In the genomic region with DNA sequence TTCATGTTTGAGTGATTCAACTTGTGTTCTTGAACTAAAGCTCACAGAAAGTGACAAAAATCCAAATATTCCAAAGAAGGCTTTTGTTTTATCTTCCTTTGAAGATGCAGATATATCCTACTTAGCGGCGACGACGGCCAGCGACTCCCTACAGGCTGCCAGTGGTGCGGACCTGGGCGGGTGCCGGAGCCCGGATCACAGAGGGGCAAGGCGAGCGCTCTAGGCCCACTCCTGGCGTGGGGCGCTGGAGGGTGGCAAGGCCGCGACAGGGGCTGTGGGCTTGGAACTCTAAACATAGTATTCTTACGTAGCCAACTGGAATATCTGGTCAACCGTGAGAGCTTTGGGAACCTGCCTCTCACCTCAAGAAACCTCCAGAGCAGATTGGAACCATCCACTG, we compare ENCODE assay signal across 17 cellular contexts. TPM values are rescaled to one million over a fixed set of nuclear protein-coding genes. Genes with fewer than 3 reads are reported as not detected.
DNase-seq lines count a peak whose midpoint lies in the region; ATAC-seq and TF ChIP-seq lines count a peak whose summit lies in the region.
"Had no signal": no experiment of that assay in that cellular context is flagged by ENCODE, and none has a peak within 500 bp of the region (broad histone marks: within the 10 kb centered on the region; RNA-seq: fewer than 3 reads in every experiment).

No MANE protein-coding gene starts in this region.

- no peak overlapping the region for H3K9ac ChIP-seq in SK-N-SH

- H3K36me3 ChIP-seq in gastroesophageal sphincter, result no peaks in the 10 kb centered on the region
- H3K36me3 ChIP-seq in stomach, result no peaks in the 10 kb centered on the region
- H3K36me3 ChIP-seq in SK-N-SH (replicated peaks in 1 of 2; ENCODE audit: control insufficient read depth in 1 of 2, insufficient read depth in 2 of 2, low read length in 1 of 2), result no peaks in the 10 kb centered on the region
- H3K36me3 ChIP-seq: MG63 had no signal

- CTCF ChIA-PET in activated CD4-positive, alpha-beta memory T cell treated with anti-CD3 and anti-CD28 coated beads for 36 hours (lab: Charles Lee), result interaction anchor here (0.7 to 6.4 kb wide), 6 partner anchors 8 to 202 kb away, joined by 3 to 71 read pairs (median 4); partner anchors contain the start of genes GIMAP1 and GIMAP8
- CTCF ChIA-PET in SK-N-SH (lab: Yijun Ruan, JAX), result interaction anchor here (1.8 kb wide), 1 partner anchor 11 kb away, joined by 5 read pairs; no protein-coding TSS in a partner anchor

- H4K20me1 ChIP-seq in SK-N-SH (ENCODE audit: insufficient read depth), result no peaks in the 10 kb centered on the region

- peaks cover 74% of the 10 kb centered on the region for H3K4me1 Mint-ChIP-seq in activated T-cell treated with anti-CD3 and anti-CD28 coated beads, Interleukin-2, amount 50 U/mL, for 24 hours (ENCODE audit: low read depth)
- H3K4me1 Mint-ChIP-seq in activated CD4-positive, alpha-beta memory T cell treated with anti-CD3 and anti-CD28 coated beads for 36 hours (ENCODE audit: low read depth), result peaks cover 59% of the 10 kb centered on the region

- TF ChIP-seq POLR2A in gastroesophageal sphincter (IDR thresholded peaks at IDR 0.05) (no peak), stomach (IDR thresholded peaks at IDR 0.05) (no peak)

- H3K27me3 Mint-ChIP-seq in activated T-cell treated with anti-CD3 and anti-CD28 coated beads, Interleukin-2, amount 50 U/mL, for 24 hours, result no peaks in the 10 kb centered on the region
- H3K27me3 Mint-ChIP-seq in activated CD4-positive, alpha-beta memory T cell treated with anti-CD3 and anti-CD28 coated beads for 36 hours, result no peaks in the 10 kb centered on the region

- H3K27me3 ChIP-seq in gastroesophageal sphincter (no peaks in the 10 kb centered on the region), stomach (no peaks in the 10 kb centered on the region), SK-N-SH (ENCODE audit: insufficient read depth) (peaks cover 17% of the 10 kb centered on the region; the same call in 1 of the 2 replicates)
- H3K27me3 ChIP-seq: MG63 had no signal

- TF ChIP-seq RAD21 in SK-N-SH (IDR thresholded peaks at IDR 0.05; ENCODE audit: low read length), result no peak

- POLR2A ChIA-PET in activated CD4-positive, alpha-beta memory T cell treated with anti-CD3 and anti-CD28 coated beads for 36 hours (lab: Charles Lee), result interaction anchor here (1.2 to 4.4 kb wide), 8 partner anchors 10 to 242 kb away, joined by 3 to 78 read pairs (median 13); partner anchors contain the start of genes GIMAP1, GIMAP4, GIMAP5 and GIMAP8
- POLR2A ChIA-PET in SK-N-SH (lab: Yijun Ruan, JAX), result no interaction called here

- H3K4me2 ChIP-seq in SK-N-SH, result no peak overlapping the region

- TF ChIP-seq EP300 in gastroesophageal sphincter (IDR thresholded peaks at IDR 0.05), result no peak
- TF ChIP-seq EP300 in stomach (IDR thresholded peaks at IDR 0.05), result no peak
- no peak for TF ChIP-seq EP300 in SK-N-SH (IDR thresholded peaks at IDR 0.05; ENCODE audit: borderline replicate concordance in 1 of 2, low read depth in 1 of 2, low read length in 1 of 2)

- H3K4me1 ChIP-seq in gastroesophageal sphincter, result no peaks in the 10 kb centered on the region
- no peaks in the 10 kb centered on the region for H3K4me1 ChIP-seq in stomach
- H3K4me1 ChIP-seq in SK-N-SH (ENCODE audit: control insufficient read depth in 1 of 2, insufficient read depth in 2 of 2, low read depth in 1 of 2, low read length in 1 of 2), result no peaks in the 10 kb centered on the region

- no peak overlapping the region for H2AFZ ChIP-seq in SK-N-SH (ENCODE audit: low read depth)

- 92% methylated on average over 7 of the region's 17 CpGs; no CpG with 5 or more reads in 1 of the 2 donors for WGBS in gastroesophageal sphincter (ENCODE audit: low coverage in 1 of 2), 2 donors
- WGBS in stomach, 5 donors, result 92 to 97% (median 93%) methylated on average over 17 of the region's 17 CpGs
- 15% methylated on average over 16 of the region's 17 CpGs for WGBS in SK-N-SH (ENCODE audit: low lambda C conversion rate)

- H3K36me3 Mint-ChIP-seq in activated T-cell treated with anti-CD3 and anti-CD28 coated beads, Interleukin-2, amount 50 U/mL, for 24 hours (ENCODE audit: low read depth), result peaks cover 24% of the 10 kb centered on the region
- H3K36me3 Mint-ChIP-seq in activated CD4-positive, alpha-beta memory T cell treated with anti-CD3 and anti-CD28 coated beads for 36 hours, result peaks cover 19% of the 10 kb centered on the region

- H3K9me3 Mint-ChIP-seq in activated T-cell treated with anti-CD3 and anti-CD28 coated beads, Interleukin-2, amount 50 U/mL, for 24 hours, result peaks cover 2% of the 10 kb centered on the region
- peaks cover 3% of the 10 kb centered on the region for H3K9me3 Mint-ChIP-seq in activated CD4-positive, alpha-beta memory T cell treated with anti-CD3 and anti-CD28 coated beads for 36 hours

- peak overlapping the region in 3 of 4 donors; percentile 50 to 73 (median 72) for H3K27ac ChIP-seq in gastroesophageal sphincter
- H3K27ac ChIP-seq in stomach, result peak overlapping the region in 4 of 5 donors; percentile 61 to 71 (median 64)
- H3K27ac ChIP-seq in SK-N-SH (ENCODE audit: low read depth in 2 of 2, low read length in 1 of 2), result no peak overlapping the region

- H3K9me3 ChIP-seq in gastroesophageal sphincter (peaks cover 0 to 6% (median 0%) of the 10 kb centered on the region in 3 donors), stomach (no peaks in the 10 kb centered on the region), SK-N-SH (no peaks in the 10 kb centered on the region)
- H3K9me3 ChIP-seq: MG63, mucosa of descending colon had no signal

- peak overlapping the region; percentile 96 for H3K27ac Mint-ChIP-seq in activated T-cell treated with anti-CD3 and anti-CD28 coated beads, Interleukin-2, amount 50 U/mL, for 24 hours
- H3K27ac Mint-ChIP-seq in activated CD4-positive, alpha-beta memory T cell treated with anti-CD3 and anti-CD28 coated beads for 36 hours, result peak overlapping the region; percentile 97

- H3K4me3 Mint-ChIP-seq in activated T-cell treated with anti-CD3 and anti-CD28 coated beads, Interleukin-2, amount 50 U/mL, for 24 hours, result peak overlapping the region; percentile 93
- H3K4me3 Mint-ChIP-seq in activated CD4-positive, alpha-beta memory T cell treated with anti-CD3 and anti-CD28 coated beads for 36 hours, result peak overlapping the region; percentile 94

- intact Hi-C loops in activated CD4-positive, alpha-beta memory T cell treated with anti-CD3 and anti-CD28 coated beads for 36 hours (cut with micrococcal nuclease), result loop anchor here (1.0 to 5.0 kb wide), 6 partner anchors 10 to 219 kb away; partner anchors contain the start of genes ACTR3C, GIMAP2 and LRRC61
- intact Hi-C loops in stomach (cut with DNase I; ENCODE audit: low total_unique reads), result no loop called here

- ATAC-seq in gastroesophageal sphincter (no peak), GM21825 (IDR thresholded peaks at IDR 0.05; ENCODE audit: unreplicated experiment) (no peak)

- no peaks in the 10 kb centered on the region for H3K79me2 ChIP-seq in SK-N-SH (ENCODE audit: insufficient read depth)

- peak; percentile 35 for DNase-seq in activated T-cell treated with anti-CD3 and anti-CD28 coated beads, Interleukin-2, amount 50 U/mL, for 24 hours
- no peak for DNase-seq in activated T-cell treated with anti-CD3 and anti-CD28 coated beads, Interleukin-2, amount 50 U/mL, for 48 hours
- DNase-seq in activated CD4-positive, alpha-beta memory T cell treated with anti-CD3 and anti-CD28 coated beads for 36 hours, result no peak
- DNase-seq in stomach (no peak), NK-92 (lab: John Stamatoyannopoulos, UW; ENCODE audit: unreplicated experiment) (no peak), SK-N-SH (no peak)
- DNase-seq: cerebellar nuclear complex, glutamatergic neuron, MG63, mucosa of descending colon, NCI-H2081 treated with DMSO at 0.1 percent for 48 hours, NCI-H526, posterior cingulate gyrus had no signal

- no peaks in the 10 kb centered on the region for H3K9me2 ChIP-seq in SK-N-SH

- peak overlapping the region in 1 of 2 donors; percentile 49 for H3K4me3 ChIP-seq in gastroesophageal sphincter
- H3K4me3 ChIP-seq in stomach, result peak overlapping the region in 1 of 4 donors; percentile 43
- no peak overlapping the region for H3K4me3 ChIP-seq in SK-N-SH (ENCODE audit: low read depth in 2 of 2, low read length in 1 of 2)
- H3K4me3 ChIP-seq: MG63, mucosa of descending colon had no signal

- H3F3A ChIP-seq in SK-N-SH (replicated peaks; ENCODE audit: insufficient read depth), result no peaks in the 10 kb centered on the region

- TF ChIP-seq CTCF in gastroesophageal sphincter (IDR thresholded peaks at IDR 0.05) (no peak), stomach (IDR thresholded peaks at IDR 0.05) (no peak), SK-N-SH (IDR thresholded peaks at IDR 0.05) (no peak)

TF ChIP-seq in SK-N-SH, 30 proteins besides CTCF, POLR2A, EP300 and RAD21 (continues in another document):
- TF ChIP-seq TAF1 (IDR thresholded peaks at IDR 0.05; ENCODE audit: borderline replicate concordance, low read depth, low read length) (no peak), YY1 (IDR thresholded peaks at IDR 0.05; ENCODE audit: low read depth) (no peak)

RNA-seq across cellular contexts. Expression of gene GIMAP7, which starts 0.9 kb away (rescaled TPM):
- total RNA-seq in activated CD4-positive, alpha-beta memory T cell treated with anti-CD3 and anti-CD28 coated beads for 36 hours, result 10 to 100 TPM; 42.5 to 44.1 TPM
- total RNA-seq in gastroesophageal sphincter (10 to 100 TPM in 3 of 4 donors, 1 to 10 TPM in 1; 5.1 to 30.0 (median 17.8) TPM), stomach (10 to 100 TPM in 2 of 5 donors, 1 to 10 TPM in 2, not detected in 1; 1.2 to 13.0 (median 7.5) TPM)
- polyA plus RNA-seq in stomach (10 to 100 TPM in 2 of 3 donors, 1 to 10 TPM in 1; 9.0 to 15.9 (median 14.8) TPM), SK-N-SH (2012; rRNA removed) (not detected in 2 replicates)
- not detected in 2 replicates for polyA plus RNA-seq in SK-N-SH (2012; cell fraction: cytosol; rRNA removed)
- polyA plus RNA-seq in SK-N-SH (2012; cell fraction: nucleus; rRNA removed), result not detected in 2 replicates
- total RNA-seq: kidney epithelial cell, RPMI7951 had no signal

RNA-seq across cellular contexts. Expression of gene GIMAP4, which starts 53.4 kb away (rescaled TPM):
- 100 to 1,000 TPM; 128 to 140 TPM for total RNA-seq in activated CD4-positive, alpha-beta memory T cell treated with anti-CD3 and anti-CD28 coated beads for 36 hours
- 10 to 100 TPM in 3 of 4 donors, 1 to 10 TPM in 1; 6.7 to 42.1 (median 26.1) TPM for total RNA-seq in gastroesophageal sphincter
- total RNA-seq in stomach, result 10 to 100 TPM in 3 of 5 donors, under 1 TPM in 1, not detected in 1; 0.89 to 79.9 (median 19.7) TPM
- 10 to 100 TPM; 11.2 to 16.6 (median 12.2) TPM for polyA plus RNA-seq in stomach
- polyA plus RNA-seq in SK-N-SH (2012; rRNA removed), result not detected in 2 replicates
- 0.04 and 0.05 TPM in 2 replicates for polyA plus RNA-seq in SK-N-SH (2012; cell fraction: cytosol; rRNA removed)
- not detected in 2 replicates for polyA plus RNA-seq in SK-N-SH (2012; cell fraction: nucleus; rRNA removed)
- total RNA-seq: RPMI7951 had no signal

Comparison
In these comparisons a context has a peak if more than half of its experiments do, and no peak if none do; other contexts are left out.
1. H3K27ac ChIP-seq: peak in gastroesophageal sphincter (3 of 4) and stomach (4 of 5); none in SK-N-SH (0 of 2).